12 cellular contexts compared by ENCODE assay signal in genomic region chr3:152511904-152512303, GRCh38.
DNase-seq lines count a peak whose midpoint lies in the region; ATAC-seq, FAIRE-seq and TF ChIP-seq lines count a peak whose summit lies in the region.
"Had no signal": no experiment of that assay in that cellular context is flagged by ENCODE, and none has a peak within 500 bp of the region (broad histone marks: within the 10 kb centered on the region; RNA-seq: fewer than 3 reads in every experiment).

No MANE protein-coding gene starts in this region.

- no peak for TF ChIP-seq CTCF in A673 (conservative IDR thresholded peaks at IDR 0.05; ENCODE audit: low read depth, low read length)

- no TSS peak for BruUV-seq in A673 (replicated peaks; lab: Mats Ljungman, UMichigan)

- no peaks in the 10 kb centered on the region for H3K36me3 ChIP-seq in A673 (ENCODE audit: insufficient read depth, low read length, poor library complexity, severe bottlenecking)
- H3K36me3 ChIP-seq: left lung had no signal

- no peak overlapping the region for H3K4me3 ChIP-seq in A673 (ENCODE audit: low read depth, low read length, poor library complexity, severe bottlenecking)
- H3K4me3 ChIP-seq: left lung had no signal

- FAIRE-seq in GM12891 (lab: Jason Lieb, UNC): peak; percentile 84

- CTCF ChIA-PET in A673 (lab: Charles Lee): no interaction called here

- no peaks in the 10 kb centered on the region for H3K9me3 ChIP-seq in A673 (ENCODE audit: low read depth, low read length, poor library complexity, severe bottlenecking)
- H3K9me3 ChIP-seq: left lung had no signal

- no peak for DNase-seq in GM12891 (ENCODE audit: insufficient read length, low spot score)
- no peak for DNase-seq in A673 (ENCODE audit: low spot score)
- DNase-seq in T-helper 1 cell: no peak
- DNase-seq in globus pallidus (ENCODE audit: low spot score): no peak
- no peak for DNase-seq in AG20443 (ENCODE audit: low spot score)
- DNase-seq: activated CD4-positive, CD25-positive, alpha-beta regulatory T cell; activated gamma-delta T cell; left lung; NCI-H2081 treated with DMSO at 0.1 percent for 48 hours had no signal

- TF ChIP-seq POLR2A in GM12891 (IDR thresholded peaks at IDR 0.05; ENCODE audit: low read depth, low read length): no peak

- H3K27me3 ChIP-seq in A673 (replicated peaks; ENCODE audit: insufficient read depth, low read depth, low read length, poor library complexity): no peaks in the 10 kb centered on the region
- H3K27me3 ChIP-seq: left lung had no signal

- intact Hi-C loops in A673 (cut with micrococcal nuclease; ENCODE audit: unreplicated experiment): no loop called here

- POLR2A ChIA-PET in A673 (lab: Charles Lee; ENCODE audit: low non-redundant PET): no interaction called here

- peak; percentile 71 for ATAC-seq in GM19351 (IDR thresholded peaks at IDR 0.05; ENCODE audit: unreplicated experiment)
- ATAC-seq in HG02759 (IDR thresholded peaks at IDR 0.05; ENCODE audit: unreplicated experiment): peak; percentile 89
- peak; percentile 68 for ATAC-seq in HG03457 (IDR thresholded peaks at IDR 0.05; ENCODE audit: unreplicated experiment)
- ATAC-seq: left lung had no signal

- peaks cover 9% of the 10 kb centered on the region for H3K4me1 ChIP-seq in A673 (ENCODE audit: insufficient read depth, low read length, poor library complexity, severe bottlenecking)
- H3K4me1 ChIP-seq: left lung had no signal

- no peak overlapping the region for H3K27ac ChIP-seq in A673 (ENCODE audit: low read depth, low read length, poor library complexity, severe bottlenecking)
- H3K27ac ChIP-seq: left lung had no signal

TF ChIP-seq in GM12891, 5 proteins besides CTCF, POLR2A, EP300 and RAD21:
- peak; percentile 33; the same call in 1 of the 2 replicates for TF ChIP-seq POLR2AphosphoS5 (IDR thresholded peaks at IDR 0.05; ENCODE audit: low read depth, low read length)
- TF ChIP-seq SPI1 (IDR thresholded peaks at IDR 0.05; ENCODE audit: low read depth, low read length): peak; percentile 63
- peak; percentile 41; the same call in 1 of the 2 replicates for TF ChIP-seq POU2F2 (IDR thresholded peaks at IDR 0.05; ENCODE audit: low read depth, low read length)
- TF ChIP-seq PAX5 (IDR thresholded peaks at IDR 0.05; ENCODE audit: insufficient read depth, low read length, severe bottlenecking): no peak
- 0 out of 2 replicates have a peak, but pooled peaks have one; percentile 31 for TF ChIP-seq TAF1 (IDR thresholded peaks at IDR 0.05; ENCODE audit: low read depth, low read length)
